ENCODE assay signal across 17 cellular contexts in the genomic region with DNA sequence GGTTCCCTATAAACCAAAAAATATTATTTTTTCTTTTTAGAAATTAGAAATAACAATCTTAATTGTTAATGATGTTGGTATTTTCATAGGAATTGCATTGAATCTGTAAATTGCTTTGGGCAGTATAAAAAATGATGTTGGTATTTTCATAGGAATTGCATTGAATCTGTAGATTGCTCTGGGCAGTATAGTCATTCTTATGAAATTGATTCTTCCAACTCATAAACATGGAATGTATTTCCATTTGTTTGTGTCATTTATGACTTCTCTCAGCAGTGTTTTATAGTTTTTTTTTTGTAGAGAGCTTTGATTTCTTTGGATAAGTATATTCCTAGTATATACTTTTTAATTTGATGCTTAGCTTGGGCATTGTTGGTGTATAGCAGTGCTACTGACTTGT.
DNase-seq lines count a peak whose midpoint lies in the region; ATAC-seq, FAIRE-seq and TF ChIP-seq lines count a peak whose summit lies in the region.
"Had no signal": no experiment of that assay in that cellular context is flagged by ENCODE, and none has a peak within 500 bp of the region (broad histone marks: within the 10 kb centered on the region; RNA-seq: fewer than 3 reads in every experiment).

No MANE protein-coding gene starts in this region.

- CTCF ChIA-PET in mammary epithelial cell (lab: Charles Lee; ENCODE audit: low non-redundant PET): no interaction called here
- CTCF ChIA-PET in MCF 10A (lab: Yijun Ruan, JAX): no interaction called here

- no peaks in the 10 kb centered on the region for H4K20me1 ChIP-seq in mammary epithelial cell (ENCODE audit: insufficient read depth, low read length)

- H3K27ac ChIP-seq in mammary epithelial cell (ENCODE audit: insufficient read depth, low read depth, low read length) (no peak overlapping the region), foreskin keratinocyte (no peak overlapping the region), spleen (no peak overlapping the region)
- H3K27ac ChIP-seq: 22Rv1 had no signal

- H3K4me1 ChIP-seq in mammary epithelial cell (ENCODE audit: insufficient read depth, low read length): peaks cover 3% of the 10 kb centered on the region
- H3K4me1 ChIP-seq in foreskin keratinocyte: peaks cover 12% of the 10 kb centered on the region
- no peaks in the 10 kb centered on the region for H3K4me1 ChIP-seq in spleen
- H3K4me1 ChIP-seq: Caco-2, HAP-1 had no signal

- H3K4me2 ChIP-seq in mammary epithelial cell (ENCODE audit: insufficient read depth, low read depth, low read length): no peak overlapping the region

- H3K4me3 Mint-ChIP-seq in MCF 10A (ENCODE audit: unreplicated experiment): no peak overlapping the region
- H3K4me3 Mint-ChIP-seq: CD8-positive, alpha-beta memory T cell had no signal

- TF ChIP-seq POLR2A in spleen (IDR thresholded peaks at IDR 0.05): no peak

- H3K79me2 ChIP-seq in mammary epithelial cell (ENCODE audit: insufficient read depth, low read length): no peaks in the 10 kb centered on the region

- H3K36me3 ChIP-seq in mammary epithelial cell (ENCODE audit: insufficient read depth, low read length) (no peaks in the 10 kb centered on the region), bronchial epithelial cell (ENCODE audit: control insufficient read depth, insufficient read depth, low read length) (no peaks in the 10 kb centered on the region), spleen (no peaks in the 10 kb centered on the region)
- H3K36me3 ChIP-seq: HAP-1 had no signal

- no peaks in the 10 kb centered on the region for H3K36me3 Mint-ChIP-seq in MCF 10A (ENCODE audit: insufficient read depth, unreplicated experiment)

- H3K9me3 Mint-ChIP-seq in MCF 10A (ENCODE audit: unreplicated experiment): peaks cover 24% of the 10 kb centered on the region

- ATAC-seq in foreskin keratinocyte: peak; percentile 70
- ATAC-seq: HepG2 had no signal

- POLR2A ChIA-PET in MCF 10A (lab: Yijun Ruan, JAX): no interaction called here

- intact Hi-C loops in mammary epithelial cell (cut with micrococcal nuclease): no loop called here
- intact Hi-C loops in MCF 10A (cut with micrococcal nuclease): no loop called here
- intact Hi-C loops in spleen (cut with DNase I; ENCODE audit: low total_unique reads): no loop called here

- H3K9me3 ChIP-seq in mammary epithelial cell (replicated peaks; ENCODE audit: insufficient read depth, low read length) (peaks cover 4% of the 10 kb centered on the region), spleen (peaks cover 3 to 59% (median 42%) of the 10 kb centered on the region in 8 donors)
- H3K9me3 ChIP-seq: HAP-1 had no signal

- in situ Hi-C loops in mammary epithelial cell (cut with MboI; ENCODE audit: low sequenced_read_pairs in 2 of 2): no loop called here

- dilution Hi-C loops in mammary epithelial cell (cut with HindIII; ENCODE audit: low sequenced_read_pairs): no loop called here

- FAIRE-seq in bronchial epithelial cell (lab: Jason Lieb, UNC): no peak
- FAIRE-seq: G401.6, GM12891, H1, HepG2, HTR-8/SVneo had no signal

- H2AFZ ChIP-seq in mammary epithelial cell (ENCODE audit: low read depth, low read length): no peak overlapping the region

- peak; percentile 24 for DNase-seq in mammary epithelial cell
- no peak for DNase-seq in MCF 10A (ENCODE audit: unreplicated experiment)
- peak; percentile 54 for DNase-seq in bronchial epithelial cell (ENCODE audit: low read depth)
- DNase-seq in foreskin keratinocyte: peak; percentile 30 to 74
- no peak for DNase-seq in superior temporal gyrus (ENCODE audit: extremely low spot score)
- DNase-seq in C1 segment of cervical spinal cord (lab: John Stamatoyannopoulos, UW): no peak
- no peak for DNase-seq in spleen
- DNase-seq: Caco-2; CD8-positive, alpha-beta memory T cell; DND-41 had no signal

- H3K4me3 ChIP-seq in mammary epithelial cell (replicated peaks in 1 of 3; ENCODE audit: insufficient read depth in 1 of 3, low read depth in 2 of 3, low read length in 3 of 3) (no peak overlapping the region), bronchial epithelial cell (ENCODE audit: low read depth, low read length) (no peak overlapping the region), spleen (no peak overlapping the region)
- H3K4me3 ChIP-seq: HAP-1 had no signal

- H3K4me1 Mint-ChIP-seq in MCF 10A (ENCODE audit: insufficient read depth, unreplicated experiment): no peaks in the 10 kb centered on the region
- H3K4me1 Mint-ChIP-seq: CD8-positive, alpha-beta memory T cell had no signal

- H3K9ac ChIP-seq in mammary epithelial cell (ENCODE audit: insufficient read depth, low read length): no peak overlapping the region

- no peak overlapping the region for H3K27ac Mint-ChIP-seq in MCF 10A (ENCODE audit: low read depth, unreplicated experiment)
- H3K27ac Mint-ChIP-seq: CD8-positive, alpha-beta memory T cell had no signal

- no peak for TF ChIP-seq CTCF in mammary epithelial cell (conservative IDR thresholded peaks at IDR 0.05 in 1 of 2, IDR thresholded peaks at IDR 0.05 in 1 of 2; ENCODE audit: extremely low read depth in 1 of 2, insufficient read depth in 1 of 2, low read depth in 1 of 2, low read length in 2 of 2)
- no peak for TF ChIP-seq CTCF in MCF 10A (IDR thresholded peaks at IDR 0.05; ENCODE audit: unreplicated experiment)
- TF ChIP-seq CTCF in bronchial epithelial cell (IDR thresholded peaks at IDR 0.05; ENCODE audit: insufficient read depth, low read length, severe bottlenecking): no peak
- no peak for TF ChIP-seq CTCF in foreskin keratinocyte (conservative IDR thresholded peaks at IDR 0.05)
- no peak for TF ChIP-seq CTCF in spleen (IDR thresholded peaks at IDR 0.05 in 8 of 11, conservative IDR thresholded peaks at IDR 0.05 in 3 of 11)

- BruUV-seq in mammary epithelial cell (replicated peaks; lab: Mats Ljungman, UMichigan) (no TSS peak), MCF 10A (replicated peaks; lab: Mats Ljungman, UMichigan) (no TSS peak)

- no peaks in the 10 kb centered on the region for H3K27me3 Mint-ChIP-seq in MCF 10A (ENCODE audit: insufficient read depth, unreplicated experiment)
- H3K27me3 Mint-ChIP-seq: CD8-positive, alpha-beta memory T cell had no signal

- H3K27me3 ChIP-seq in mammary epithelial cell (ENCODE audit: insufficient read depth, low read length) (no peaks in the 10 kb centered on the region), bronchial epithelial cell (ENCODE audit: control insufficient read depth, insufficient read depth, low read length) (no peaks in the 10 kb centered on the region), foreskin keratinocyte (no peaks in the 10 kb centered on the region), spleen (replicated peaks in 1 of 7) (no peaks in the 10 kb centered on the region)

Comparison
In these comparisons a context has a peak if more than half of its experiments do, and no peak if none do; other contexts are left out.
1. DNase-seq: peak in mammary epithelial cell (single experiment), bronchial epithelial cell (single experiment) and foreskin keratinocyte (2 of 2); none in MCF 10A (single experiment), superior temporal gyrus (single experiment), C1 segment of cervical spinal cord (0 of 14) and spleen (single experiment).